Comparison of ENCODE assay signal across 12 cellular contexts in the genomic region with DNA sequence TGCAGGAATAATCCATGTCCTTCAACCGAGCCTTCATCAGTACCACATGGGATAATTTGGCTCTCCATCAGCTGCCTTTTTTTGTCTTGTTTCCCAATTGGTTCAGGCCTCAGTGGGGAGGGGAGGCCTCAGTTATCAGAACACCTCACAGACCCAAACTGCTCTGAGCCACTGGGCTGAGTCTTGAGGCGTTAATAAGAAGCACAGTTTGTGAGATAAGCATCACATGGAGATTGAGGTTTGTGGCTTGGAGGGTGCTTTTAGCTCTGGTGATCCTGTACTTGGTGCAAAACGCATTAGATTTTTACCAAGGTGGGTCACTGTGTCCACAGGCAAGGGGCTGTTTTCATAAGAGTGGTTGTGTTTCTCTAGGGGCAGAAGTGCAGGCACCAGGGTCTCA.
DNase-seq lines count a peak whose midpoint lies in the region; ATAC-seq and TF ChIP-seq lines count a peak whose summit lies in the region.
"Had no signal": no experiment of that assay in that cellular context is flagged by ENCODE, and none has a peak within 500 bp of the region (broad histone marks: within the 10 kb centered on the region; RNA-seq: fewer than 3 reads in every experiment).

No MANE protein-coding gene starts in this region.

- intact Hi-C loops in lower leg skin (cut with DNase I; ENCODE audit: low total_unique reads), result no loop called here

- H2AK5ac ChIP-seq in mesendoderm (ENCODE audit: low read length), result no peak overlapping the region

- no peak overlapping the region for H3K56ac ChIP-seq in mesendoderm (ENCODE audit: low read length)

- no CpG with 5 or more reads among the region's 3 CpGs for WGBS in mesendoderm (ENCODE audit: extremely low coverage, insufficient coverage, low lambda C conversion rate)
- WGBS in lower leg skin, 2 donors, result 46 to 62% methylated on average over 3 of the region's 3 CpGs

- no peak overlapping the region for H3K23ac ChIP-seq in mesendoderm (ENCODE audit: low read length)

- H3K27me3 ChIP-seq in mesendoderm (ENCODE audit: insufficient read depth, low read length, poor library complexity), result no peaks in the 10 kb centered on the region
- H3K27me3 ChIP-seq: BE2C had no signal

- H3K4me2 ChIP-seq in mesendoderm (ENCODE audit: low read length), result no peak overlapping the region

- no peak overlapping the region for H4K5ac ChIP-seq in mesendoderm (ENCODE audit: low read length)

- no peaks in the 10 kb centered on the region for H3K36me3 ChIP-seq in mesendoderm (ENCODE audit: control insufficient read depth, insufficient read depth, low read length)
- H3K36me3 ChIP-seq: BE2C, HAP-1 had no signal

- peak overlapping the region; percentile 13 for H3K27ac ChIP-seq in angular gyrus (ENCODE audit: low read depth, low read length)
- no peak overlapping the region for H3K27ac ChIP-seq in mesendoderm (ENCODE audit: low read depth, low read length)
- H3K27ac ChIP-seq: C4-2B had no signal

- no peak for TF ChIP-seq POLR2A in lower leg skin (IDR thresholded peaks at IDR 0.05)

- no peak overlapping the region for H2BK5ac ChIP-seq in mesendoderm (ENCODE audit: low read length)

- TF ChIP-seq CTCF in lower leg skin (IDR thresholded peaks at IDR 0.05), result no peak

- peak; percentile 25 for DNase-seq in mesendoderm
- DNase-seq in DMS79 treated with DMSO at 0.1 percent for 48 hours (lab: John Stamatoyannopoulos, UW), result no peak
- no peak for DNase-seq in lower leg skin (ENCODE audit: low spot score in 2 of 2)
- no peak for DNase-seq in NCI-H1930 (lab: John Stamatoyannopoulos, UW)
- DNase-seq: BE2C; Caco-2; CD4-positive, alpha-beta T cell; GF-D8 had no signal

- no peak overlapping the region for H4K8ac ChIP-seq in mesendoderm (ENCODE audit: low read depth, low read length)

- peak; percentile 51 for ATAC-seq in GM18907 (IDR thresholded peaks at IDR 0.05; ENCODE audit: unreplicated experiment)

- H3K4ac ChIP-seq in mesendoderm (ENCODE audit: low read depth, low read length), result no peak overlapping the region

- no peak overlapping the region for H2BK120ac ChIP-seq in mesendoderm (ENCODE audit: low read depth, low read length)

- H2BK15ac ChIP-seq in mesendoderm (replicated peaks; ENCODE audit: low read depth), result no peak overlapping the region

- no peak overlapping the region for H3K9ac ChIP-seq in mesendoderm (ENCODE audit: low read length)

- no peaks in the 10 kb centered on the region for H3K4me1 ChIP-seq in mesendoderm (ENCODE audit: control insufficient read depth, low read depth, low read length)
- H3K4me1 ChIP-seq: BE2C, Caco-2, HAP-1 had no signal

- no peak overlapping the region for H3K4me3 ChIP-seq in mesendoderm (ENCODE audit: low read length)
- no peak overlapping the region for H3K4me3 ChIP-seq in lower leg skin (ENCODE audit: low read depth, poor library complexity, severe bottlenecking)
- H3K4me3 ChIP-seq: HAP-1 had no signal

- no peak overlapping the region for H3K18ac ChIP-seq in mesendoderm (ENCODE audit: low read length)

- H3K79me2 ChIP-seq in mesendoderm (ENCODE audit: control insufficient read depth, insufficient read depth, low read length), result no peaks in the 10 kb centered on the region

- no peaks in the 10 kb centered on the region for H3K79me1 ChIP-seq in mesendoderm (ENCODE audit: low read length)
